ENCODE assay signal across 8 cellular contexts in genomic region chr7:140062528-140063299, GRCh38. TPM values are rescaled to one million over a fixed set of nuclear protein-coding genes. Genes with fewer than 3 reads are reported as not detected.
A peak's percentile ranks its signal among the peaks of the same experiment; 100 is the strongest.
DNase-seq lines count a peak whose midpoint lies in the region; ATAC-seq, FAIRE-seq and TF ChIP-seq lines count a peak whose summit lies in the region.

A gene with protein sequence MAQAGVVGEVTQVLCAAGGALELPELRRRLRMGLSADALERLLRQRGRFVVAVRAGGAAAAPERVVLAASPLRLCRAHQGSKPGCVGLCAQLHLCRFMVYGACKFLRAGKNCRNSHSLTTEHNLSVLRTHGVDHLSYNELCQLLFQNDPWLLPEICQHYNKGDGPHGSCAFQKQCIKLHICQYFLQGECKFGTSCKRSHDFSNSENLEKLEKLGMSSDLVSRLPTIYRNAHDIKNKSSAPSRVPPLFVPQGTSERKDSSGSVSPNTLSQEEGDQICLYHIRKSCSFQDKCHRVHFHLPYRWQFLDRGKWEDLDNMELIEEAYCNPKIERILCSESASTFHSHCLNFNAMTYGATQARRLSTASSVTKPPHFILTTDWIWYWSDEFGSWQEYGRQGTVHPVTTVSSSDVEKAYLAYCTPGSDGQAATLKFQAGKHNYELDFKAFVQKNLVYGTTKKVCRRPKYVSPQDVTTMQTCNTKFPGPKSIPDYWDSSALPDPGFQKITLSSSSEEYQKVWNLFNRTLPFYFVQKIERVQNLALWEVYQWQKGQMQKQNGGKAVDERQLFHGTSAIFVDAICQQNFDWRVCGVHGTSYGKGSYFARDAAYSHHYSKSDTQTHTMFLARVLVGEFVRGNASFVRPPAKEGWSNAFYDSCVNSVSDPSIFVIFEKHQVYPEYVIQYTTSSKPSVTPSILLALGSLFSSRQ (minus strand): TSS chr7:140062951. CDS start chr7:140062847, 104 bp downstream.

- H3K36me3 ChIP-seq in pancreas (no peaks in the 10 kb centered on the region), tibial artery (peaks cover 0 to under 1% (median 0%) of the 10 kb centered on the region in 3 donors)

- H3K9me3 Mint-ChIP-seq in activated naive CD4-positive, alpha-beta T cell treated with anti-CD3 and anti-CD28 coated beads, Interleukin-2, amount 50 U/mL, for 24 hours = peaks cover 13% of the 10 kb centered on the region

- peaks cover 12 to 32% (median 24%) of the 10 kb centered on the region in 3 donors for H3K4me1 ChIP-seq in pancreas
- peaks cover 0 to 44% (median 22%) of the 10 kb centered on the region in 4 donors for H3K4me1 ChIP-seq in tibial artery

- H3K4me3 Mint-ChIP-seq in activated naive CD4-positive, alpha-beta T cell treated with anti-CD3 and anti-CD28 coated beads, Interleukin-2, amount 50 U/mL, for 24 hours = peak within 1 kb of the TSS; percentile 90

- H3K27ac Mint-ChIP-seq in activated naive CD4-positive, alpha-beta T cell treated with anti-CD3 and anti-CD28 coated beads, Interleukin-2, amount 50 U/mL, for 24 hours = peak within 1 kb of the TSS; percentile 96

- no peak for TF ChIP-seq CTCF in pancreas (IDR thresholded peaks at IDR 0.05)
- no peak for TF ChIP-seq CTCF in tibial artery (IDR thresholded peaks at IDR 0.05)

- H3K4me3 ChIP-seq in pancreas (peak within 1 kb of the TSS; percentile 62 to 70 (median 66)), tibial artery (peak within 1 kb of the TSS; percentile 70 to 81)

- peak within 1 kb of the TSS; percentile 90 to 96 (median 92) for H3K27ac ChIP-seq in pancreas
- H3K27ac ChIP-seq in tibial artery = peak within 1 kb of the TSS; percentile 81 to 88

- 0% methylated on average over 100 to 106 of the region's 106 CpGs for WGBS in pancreas, 2 donors

- peak; percentile 94 for ATAC-seq in GM21825 (IDR thresholded peaks at IDR 0.05; ENCODE audit: unreplicated experiment)
- ATAC-seq in SK-N-SH treated with all-trans-retinoic acid at 6 μM for 48 hours = peak; percentile 71
- ATAC-seq in pancreas = peak; percentile 72 to 85 (median 80)

- peaks cover 12% of the 10 kb centered on the region for H3K36me3 Mint-ChIP-seq in activated naive CD4-positive, alpha-beta T cell treated with anti-CD3 and anti-CD28 coated beads, Interleukin-2, amount 50 U/mL, for 24 hours

- peak; percentile 92 for DNase-seq in Daoy (ENCODE audit: low read depth)
- DNase-seq in Kasumi-1 (lab: John Stamatoyannopoulos, UW) = peak; percentile 59 to 62
- DNase-seq in head of caudate nucleus = peak in 41 of 42 donors; percentile 20 to 86 (median 65)
- peak; percentile 86 to 95 (median 91) for DNase-seq in pancreas
- DNase-seq in tibial artery = peak; percentile 83 to 91

- peaks cover 46% of the 10 kb centered on the region for H3K4me1 Mint-ChIP-seq in activated naive CD4-positive, alpha-beta T cell treated with anti-CD3 and anti-CD28 coated beads, Interleukin-2, amount 50 U/mL, for 24 hours

- FAIRE-seq in pancreas (lab: Jason Lieb, UNC) = no peak

- intact Hi-C loops in head of caudate nucleus (cut with DNase I) = no loop called here
- intact Hi-C loops in pancreas (cut with DNase I) = no loop called here
- intact Hi-C loops in tibial artery (cut with DNase I; ENCODE audit: low total_unique reads) = no loop called here

- H3K9me3 ChIP-seq in pancreas (no peaks in the 10 kb centered on the region), tibial artery (peaks cover 0 to 17% (median 14%) of the 10 kb centered on the region in 3 donors)

- no peaks in the 10 kb centered on the region for H3K27me3 Mint-ChIP-seq in activated naive CD4-positive, alpha-beta T cell treated with anti-CD3 and anti-CD28 coated beads, Interleukin-2, amount 50 U/mL, for 24 hours

- H3K27me3 ChIP-seq in pancreas (no peaks in the 10 kb centered on the region), tibial artery (no peaks in the 10 kb centered on the region)

TF ChIP-seq in SK-N-SH treated with all-trans-retinoic acid at 6 μM for 48 hours, 23 proteins besides CTCF, POLR2A, EP300 and RAD21:
- no peak for TF ChIP-seq ZFP30 (CRISPR knock-in tag; IDR thresholded peaks at IDR 0.05)
- no peak for TF ChIP-seq OSR1 (CRISPR knock-in tag; IDR thresholded peaks at IDR 0.05)
- TF ChIP-seq PPARA (CRISPR knock-in tag; IDR thresholded peaks at IDR 0.05; ENCODE audit: borderline replicate concordance) = 0 out of 2 replicates have a peak, but pooled peaks have one; percentile 7
- peak; percentile 26; the same call in 1 of the 2 replicates for TF ChIP-seq ZFP3 (CRISPR knock-in tag; IDR thresholded peaks at IDR 0.05)
- TF ChIP-seq ESRRG (CRISPR knock-in tag; IDR thresholded peaks at IDR 0.05) = no peak
- no peak for TF ChIP-seq ZC3H10 (CRISPR knock-in tag; IDR thresholded peaks at IDR 0.05)

RNA-seq across cellular contexts. Expression of the gene that starts here (rescaled TPM):
- total RNA-seq in Daoy (2014; rRNA removed; shearing (Covaris generic)) = 22.8 and 34.8 TPM in 2 replicates
- 10 to 100 TPM; 10.8 to 34.8 (median 21.3) TPM for total RNA-seq in pancreas
- 10 to 100 TPM; 26.9 to 30.8 TPM for polyA plus RNA-seq in pancreas

Comparison
In these comparisons a context has a peak if more than half of its experiments do, and no peak if none do; other contexts are left out.
1. Peak in every context shown above with its lines: DNase-seq, ATAC-seq, H3K4me3 ChIP-seq and H3K27ac ChIP-seq.